In the genomic region with DNA sequence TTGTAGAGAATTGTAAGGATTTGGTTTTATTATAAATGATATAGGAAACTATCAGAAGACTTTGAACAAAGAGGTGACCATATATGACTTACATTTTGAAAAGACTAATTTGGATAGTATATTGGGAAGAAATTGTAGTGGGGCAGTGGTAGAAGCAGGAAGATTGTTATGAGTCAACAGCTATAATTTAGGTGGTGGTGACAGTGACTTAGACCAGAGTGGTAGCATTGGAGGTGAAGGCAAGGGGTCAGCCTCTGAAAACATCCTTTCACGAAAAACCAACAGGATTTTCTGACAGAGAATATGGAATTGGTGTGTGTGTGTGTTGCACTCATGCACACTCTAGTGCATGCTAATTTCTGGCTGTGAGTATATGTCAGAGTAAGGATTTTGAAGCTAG, we compare ENCODE assay signal across 25 cellular contexts. TPM values are rescaled to one million over a fixed set of nuclear protein-coding genes. Genes with fewer than 3 reads are reported as not detected.
DNase-seq lines count a peak whose midpoint lies in the region; ATAC-seq, FAIRE-seq and TF ChIP-seq lines count a peak whose summit lies in the region.
"Had no signal": no experiment of that assay in that cellular context is flagged by ENCODE, and none has a peak within 500 bp of the region (broad histone marks: within the 10 kb centered on the region; RNA-seq: fewer than 3 reads in every experiment).

No MANE protein-coding gene starts in this region.

- FAIRE-seq in GM12892 (lab: Jason Lieb, UNC), result peak; percentile 71
- FAIRE-seq: HepG2 had no signal

- no peak for TF ChIP-seq POLR2A in GM12892 (IDR thresholded peaks at IDR 0.05; ENCODE audit: low read depth, low read length)

- ATAC-seq in GM19351 (IDR thresholded peaks at IDR 0.05; ENCODE audit: unreplicated experiment), result peak; percentile 58
- peak; percentile 61 for ATAC-seq in HG02870 (IDR thresholded peaks at IDR 0.05; ENCODE audit: unreplicated experiment)
- ATAC-seq in HG03565 (IDR thresholded peaks at IDR 0.05; ENCODE audit: unreplicated experiment), result peak; percentile 54
- ATAC-seq: heart left ventricle, HepG2, natural killer cell, right lobe of liver, WTC11 had no signal

- DNase-seq in GM12892 (ENCODE audit: insufficient read length) (no peak), cerebellum (ENCODE audit: low spot score) (no peak), germinal center (ENCODE audit: low spot score) (no peak), activated T-cell treated with anti-CD3 and anti-CD28 coated beads for 4 hours (no peak)
- DNase-seq in activated CD4-positive, alpha-beta T cell treated with anti-CD3 and anti-CD28 coated beads for 4 hours, result no peak
- DNase-seq: activated CD4-positive, alpha-beta memory T cell treated with anti-CD3 and anti-CD28 coated beads, Interleukin-2, amount 10 ng/mL, durations not matched to agents 7 days and 5 days; activated naive CD4-positive, alpha-beta T cell treated with Interleukin-2 at 50 U/mL for 16 hours; H7; heart left ventricle; natural killer cell; NCI-H1417; NCI-H524 treated with DMSO at 0.1 percent for 48 hours; right lobe of liver had no signal

RNA-seq across cellular contexts. Expression of a gene that starts 8.1 kb away (rescaled TPM):
- polyA plus RNA-seq in GM12892 (2012; ENCODE audit: missing spikeins), result 2.3 TPM
- total RNA-seq in cerebellum, result 5.6 TPM
- total RNA-seq: A673; activated CD4-positive, alpha-beta memory T cell treated with anti-CD3 and anti-CD28 coated beads, Interleukin-2, amount 10 ng/mL, durations not matched to agents 7 days and 5 days; heart left ventricle; mesenteric fat pad; natural killer cell; right lobe of liver; T-helper 2 cell treated with Interferon-gamma antibody and Interleukin-4, amounts not matched to agents 100 ng/mL and 5 ng/mL, for 36 hours had no signal
- polyA plus RNA-seq: heart left ventricle had no signal

RNA-seq across cellular contexts. Expression of a gene that starts 23.2 kb away (rescaled TPM):
- 7.5 TPM for polyA plus RNA-seq in GM12892 (2012; ENCODE audit: missing spikeins)
- total RNA-seq in cerebellum, result 1,342 TPM
- total RNA-seq: A673; activated CD4-positive, alpha-beta memory T cell treated with anti-CD3 and anti-CD28 coated beads, Interleukin-2, amount 10 ng/mL, durations not matched to agents 7 days and 5 days; cardiac muscle cell; H7; HepG2; M059J; mesenteric fat pad; natural killer cell; right lobe of liver; T-helper 2 cell treated with Interferon-gamma antibody and Interleukin-4, amounts not matched to agents 100 ng/mL and 5 ng/mL, for 36 hours had no signal
- polyA plus RNA-seq: cardiac muscle cell, heart left ventricle, HepG2, urinary bladder had no signal

RNA-seq across cellular contexts. Expression of a gene that starts 23.9 kb away (rescaled TPM):
- polyA plus RNA-seq in GM12892 (2012; ENCODE audit: missing spikeins), result not detected
- 0.36 TPM for total RNA-seq in cerebellum
- total RNA-seq: A673; activated CD4-positive, alpha-beta memory T cell treated with anti-CD3 and anti-CD28 coated beads, Interleukin-2, amount 10 ng/mL, durations not matched to agents 7 days and 5 days; H7; heart left ventricle; mesenteric fat pad; natural killer cell; right lobe of liver; RPMI7951; T-helper 2 cell treated with Interferon-gamma antibody and Interleukin-4, amounts not matched to agents 100 ng/mL and 5 ng/mL, for 36 hours; WTC11 had no signal
- polyA plus RNA-seq: heart left ventricle, urinary bladder had no signal

RNA-seq across cellular contexts. Expression of a gene that starts 28.1 kb away (rescaled TPM):
- polyA plus RNA-seq in GM12892 (2012; ENCODE audit: missing spikeins), result 2.0 TPM
- total RNA-seq in cerebellum, result 510 TPM
- total RNA-seq: A673; activated CD4-positive, alpha-beta memory T cell treated with anti-CD3 and anti-CD28 coated beads, Interleukin-2, amount 10 ng/mL, durations not matched to agents 7 days and 5 days; cardiac muscle cell; H7; heart left ventricle; HepG2; M059J; mesenteric fat pad; natural killer cell; right lobe of liver; RPMI7951; T-helper 2 cell treated with Interferon-gamma antibody and Interleukin-4, amounts not matched to agents 100 ng/mL and 5 ng/mL, for 36 hours had no signal
- polyA plus RNA-seq: cardiac muscle cell, heart left ventricle, HepG2, urinary bladder had no signal

RNA-seq across cellular contexts. Expression of a gene that starts 43.5 kb away (rescaled TPM):
- polyA plus RNA-seq in GM12892 (2012; ENCODE audit: missing spikeins), result not detected
- total RNA-seq in cerebellum, result not detected
- total RNA-seq: A673; activated CD4-positive, alpha-beta memory T cell treated with anti-CD3 and anti-CD28 coated beads, Interleukin-2, amount 10 ng/mL, durations not matched to agents 7 days and 5 days; cardiac muscle cell; H7; HepG2; natural killer cell; RPMI7951; T-helper 2 cell treated with Interferon-gamma antibody and Interleukin-4, amounts not matched to agents 100 ng/mL and 5 ng/mL, for 36 hours; urinary bladder; WTC11 had no signal
- polyA plus RNA-seq: heart left ventricle, HepG2, urinary bladder had no signal
